8 cellular contexts compared by ENCODE assay signal in the genomic region with DNA sequence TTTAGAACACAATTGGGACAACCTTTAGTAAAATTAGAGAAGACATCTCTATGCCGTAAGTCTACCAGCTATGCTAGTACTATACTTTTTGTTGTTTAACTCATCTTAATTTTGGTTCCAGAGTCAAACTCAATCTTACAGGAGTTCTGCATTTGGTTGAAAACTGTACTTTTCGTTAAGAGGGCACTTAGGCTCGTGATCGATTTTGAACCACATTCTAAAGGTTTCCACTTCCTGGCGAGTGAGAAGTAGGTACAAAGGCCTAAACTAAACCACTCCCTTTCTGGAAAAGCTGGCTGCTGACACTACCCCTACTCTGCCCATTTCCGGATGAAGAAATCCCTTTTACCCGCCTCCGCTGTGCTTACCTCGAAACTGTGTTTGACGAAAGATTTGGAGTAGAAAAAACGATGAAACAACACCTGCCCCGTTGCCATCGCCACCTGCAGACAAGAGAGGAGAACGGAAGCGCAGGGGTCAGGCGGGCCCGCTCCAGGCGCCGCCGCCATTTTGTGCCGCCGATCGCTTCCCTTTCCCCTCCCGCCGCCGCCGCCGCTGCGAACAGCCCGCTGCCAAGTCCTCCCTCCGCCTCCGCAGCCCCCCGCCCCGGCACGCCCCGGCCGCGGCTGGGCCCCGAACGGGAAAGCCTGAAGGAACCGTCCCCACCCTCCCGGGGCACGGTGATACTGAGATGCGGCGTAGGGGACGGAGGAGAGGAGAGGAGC. TPM values are rescaled to one million over a fixed set of nuclear protein-coding genes. Genes with fewer than 3 reads are reported as not detected.
A peak's percentile ranks its signal among the peaks of the same experiment; 100 is the strongest.
DNase-seq lines count a peak whose midpoint lies in the region; ATAC-seq and TF ChIP-seq lines count a peak whose summit lies in the region.

No MANE protein-coding gene starts in this region.

- peak overlapping the region; percentile 90 for H3K4me3 Mint-ChIP-seq in osteocyte (ENCODE audit: unreplicated experiment)

- peak; percentile 46 for ATAC-seq in GM21381 (IDR thresholded peaks at IDR 0.05; ENCODE audit: unreplicated experiment)

- H3K4me1 Mint-ChIP-seq in osteocyte (ENCODE audit: unreplicated experiment), result peaks cover 54% of the 10 kb centered on the region

- H3K4me3 ChIP-seq in HUES6 (ENCODE audit: low read depth, low read length) (peak overlapping the region; percentile 97), tibial artery (peak overlapping the region; percentile 87 to 99)

- peak overlapping the region; percentile 98 for H3K9ac ChIP-seq in HUES6 (ENCODE audit: low read length)

- intact Hi-C loops in tibial artery (cut with DNase I; ENCODE audit: low total_unique reads), result no loop called here

- peaks cover 43% of the 10 kb centered on the region for H3K36me3 Mint-ChIP-seq in osteocyte (ENCODE audit: unreplicated experiment)

- H3K27me3 Mint-ChIP-seq in osteocyte (ENCODE audit: unreplicated experiment), result no peaks in the 10 kb centered on the region

- peaks cover 51% of the 10 kb centered on the region for H3K36me3 ChIP-seq in HUES6 (ENCODE audit: control insufficient read depth, insufficient read depth, low read length)
- H3K36me3 ChIP-seq in tibial artery, result peaks cover 22 to 39% (median 27%) of the 10 kb centered on the region in 3 donors

- DNase-seq in COR-L47 (lab: John Stamatoyannopoulos, UW) (peak; percentile 80), SHP77 treated with DMSO at 0.1 percent for 48 hours (lab: John Stamatoyannopoulos, UW) (peak; percentile 60), activated gamma-delta T cell treated with Interleukin-2 at 50 U/mL for 16 hours (peak; percentile 72), globus pallidus (ENCODE audit: low spot score) (peak; percentile 38), osteocyte (ENCODE audit: extremely low spot score, unreplicated experiment) (peak; percentile 89), tibial artery (peak; percentile 41 to 77)

- H3K27me3 ChIP-seq in HUES6 (ENCODE audit: control insufficient read depth, insufficient read depth, low read length) (no peaks in the 10 kb centered on the region), tibial artery (no peaks in the 10 kb centered on the region)

- peak overlapping the region; percentile 99 for H3K27ac Mint-ChIP-seq in osteocyte (ENCODE audit: unreplicated experiment)

- H3K9me3 Mint-ChIP-seq in osteocyte (ENCODE audit: unreplicated experiment), result no peaks in the 10 kb centered on the region

- TF ChIP-seq CTCF in osteocyte (IDR thresholded peaks at IDR 0.05) (peak; percentile 27), tibial artery (IDR thresholded peaks at IDR 0.05) (no peak)

- H3K4me1 ChIP-seq in HUES6 (ENCODE audit: control insufficient read depth, insufficient read depth, low read length), result peaks cover 14% of the 10 kb centered on the region
- peaks cover 6 to 57% (median 45%) of the 10 kb centered on the region in 4 donors for H3K4me1 ChIP-seq in tibial artery

- H3K9me3 ChIP-seq in HUES6 (ENCODE audit: control insufficient read depth, insufficient read depth, low read depth, low read length), result no peaks in the 10 kb centered on the region
- no peaks in the 10 kb centered on the region for H3K9me3 ChIP-seq in tibial artery

- H3K27ac ChIP-seq in HUES6 (ENCODE audit: low read depth, low read length) (peak overlapping the region; percentile 99), tibial artery (peak overlapping the region; percentile 99 to 100)

RNA-seq across cellular contexts. Expression of gene CCNL1, which starts 0.7 kb away (rescaled TPM):
- total RNA-seq in osteocyte, result 93.0 and 116 TPM in 2 replicates

Comparison
In these comparisons a context has a peak if more than half of its experiments do, and no peak if none do; other contexts are left out.
1. Peak in every context shown above with its lines: DNase-seq, ATAC-seq, H3K4me3 ChIP-seq and H3K27ac ChIP-seq.
2. DNase-seq: peak in every context shown above with its lines; median percentile 89 in osteocyte; 80 in COR-L47; 72 in activated gamma-delta T cell treated with Interleukin-2 at 50 U/mL for 16 hours; 60 in SHP77 treated with DMSO at 0.1 percent for 48 hours; 59 in tibial artery; 38 in globus pallidus.